12 cellular contexts compared by ENCODE assay signal in the genomic region with DNA sequence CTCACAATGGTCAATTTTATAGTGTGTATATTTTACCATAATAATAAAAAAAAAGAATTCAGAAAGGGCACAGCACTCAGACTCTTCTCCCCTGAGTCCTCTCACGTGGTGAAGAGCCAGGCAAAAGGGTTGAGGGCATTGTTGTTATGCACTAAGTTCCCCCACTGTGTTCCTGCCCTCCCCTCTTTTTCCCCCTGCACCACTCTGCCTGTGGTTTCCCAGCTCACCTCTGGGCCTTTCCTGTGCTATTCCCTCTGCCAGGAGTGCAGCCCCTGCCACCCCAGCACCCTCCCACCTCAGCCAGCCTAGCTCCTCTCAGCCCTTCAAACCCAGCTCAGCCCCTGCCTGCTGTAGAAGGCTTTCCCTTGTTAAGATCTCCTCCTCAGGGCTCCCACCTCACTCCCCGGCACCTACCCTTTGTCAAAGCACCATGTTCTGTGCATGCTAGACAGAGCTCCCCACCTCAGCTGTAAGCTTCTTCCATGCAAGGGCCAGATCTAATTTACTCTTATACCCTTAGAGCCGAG.
"Had no signal": no experiment of that assay in that cellular context is flagged by ENCODE, and none has a peak within 500 bp of the region (broad histone marks: within the 10 kb centered on the region; RNA-seq: fewer than 3 reads in every experiment).

No MANE protein-coding gene starts in this region.

- H3K27ac Mint-ChIP-seq: activated CD4-positive, alpha-beta T cell treated with anti-CD3 and anti-CD28 coated beads, Interleukin-2, amount 10 ng/mL, durations not matched to agents 24 days and 14 days; activated naive CD4-positive, alpha-beta T cell treated with anti-CD3 and anti-CD28 coated beads for 36 hours; natural killer cell; stimulated activated naive CD8-positive, alpha-beta T cell treated with anti-CD3 and anti-CD28 coated beads, Interleukin-15, amount 100 ng/mL, for 72 hours; T-helper 1 cell treated with Interleukin-12 subunit alpha and Interleukin-12 subunit beta and Interleukin-4 antibody, amounts not matched to agents 30 μg/mL and 1 μg/mL, for 36 hours had no signal

- DNase-seq: activated CD4-positive, alpha-beta T cell treated with anti-CD3 and anti-CD28 coated beads, Interleukin-2, amount 10 ng/mL, durations not matched to agents 24 days and 14 days; activated naive CD4-positive, alpha-beta T cell treated with anti-CD3 and anti-CD28 coated beads for 36 hours; effector CD8-positive, alpha-beta T cell; glutamatergic neuron; natural killer cell; stimulated activated CD4-positive, alpha-beta T cell treated with anti-CD3 and anti-CD28 coated beads, Interleukin-4, amount 100 ng/mL, for 1 hour; stimulated activated naive CD8-positive, alpha-beta T cell treated with anti-CD3 and anti-CD28 coated beads, Interleukin-15, amount 100 ng/mL, for 72 hours had no signal

- H3K27me3 ChIP-seq: vagina had no signal

- H3K4me1 Mint-ChIP-seq: activated CD4-positive, alpha-beta T cell treated with anti-CD3 and anti-CD28 coated beads, Interleukin-2, amount 10 ng/mL, durations not matched to agents 24 days and 14 days; natural killer cell; stimulated activated naive CD8-positive, alpha-beta T cell treated with anti-CD3 and anti-CD28 coated beads, Interleukin-15, amount 100 ng/mL, for 72 hours had no signal

- H3K36me3 ChIP-seq: thoracic aorta, vagina had no signal

- H3K4me3 Mint-ChIP-seq: activated CD4-positive, alpha-beta T cell treated with anti-CD3 and anti-CD28 coated beads, Interleukin-2, amount 10 ng/mL, durations not matched to agents 24 days and 14 days; activated naive CD4-positive, alpha-beta T cell treated with anti-CD3 and anti-CD28 coated beads for 36 hours; natural killer cell; stimulated activated naive CD8-positive, alpha-beta T cell treated with anti-CD3 and anti-CD28 coated beads, Interleukin-15, amount 100 ng/mL, for 72 hours; T-helper 1 cell treated with Interleukin-12 subunit alpha and Interleukin-12 subunit beta and Interleukin-4 antibody, amounts not matched to agents 30 μg/mL and 1 μg/mL, for 36 hours had no signal

- H3K27ac ChIP-seq: epithelial cell of prostate, thoracic aorta, vagina had no signal

- H3K9me3 Mint-ChIP-seq: activated CD4-positive, alpha-beta T cell treated with anti-CD3 and anti-CD28 coated beads, Interleukin-2, amount 10 ng/mL, durations not matched to agents 24 days and 14 days; activated naive CD4-positive, alpha-beta T cell treated with anti-CD3 and anti-CD28 coated beads for 36 hours; natural killer cell; stimulated activated naive CD8-positive, alpha-beta T cell treated with anti-CD3 and anti-CD28 coated beads, Interleukin-15, amount 100 ng/mL, for 72 hours; T-helper 1 cell treated with Interleukin-12 subunit alpha and Interleukin-12 subunit beta and Interleukin-4 antibody, amounts not matched to agents 30 μg/mL and 1 μg/mL, for 36 hours had no signal

- ATAC-seq: natural killer cell; stimulated activated naive CD8-positive, alpha-beta T cell treated with anti-CD3 and anti-CD28 coated beads, Interleukin-15, amount 100 ng/mL, for 72 hours had no signal

- H3K36me3 Mint-ChIP-seq: natural killer cell had no signal

- H3K4me3 ChIP-seq: coronary artery, thoracic aorta, vagina had no signal

- H3K9me3 ChIP-seq: thoracic aorta, vagina had no signal
